1 cellular context compared by ENCODE assay signal in the genomic region with DNA sequence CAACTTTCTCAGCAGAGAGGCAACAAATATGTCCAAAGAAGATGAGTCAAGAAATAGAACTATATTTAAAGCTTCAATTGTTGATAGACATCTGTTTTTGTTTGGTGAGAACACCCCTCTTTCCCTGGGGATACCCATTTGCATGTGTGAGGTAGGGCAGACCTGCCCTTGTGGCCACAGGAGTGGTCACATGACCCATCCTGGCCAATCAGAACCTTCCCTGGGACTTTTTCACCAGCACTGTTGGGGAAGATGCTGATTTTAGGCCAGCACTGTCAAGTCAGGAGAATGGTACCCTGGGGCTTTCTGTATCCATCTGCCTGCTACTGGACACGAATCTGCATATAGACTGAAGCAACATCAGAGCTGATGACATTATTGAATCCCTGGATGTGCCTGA.
TF ChIP-seq lines count a peak whose summit lies in the region.

No MANE protein-coding gene starts in this region.

TF ChIP-seq in HepG2, 621 proteins besides CTCF, POLR2A, EP300 and RAD21 (continued from another document):
- TF ChIP-seq ZNF280D (CRISPR knock-in tag; IDR thresholded peaks at IDR 0.05), result no peak
- no peak for TF ChIP-seq GMEB2 (CRISPR knock-in tag; IDR thresholded peaks at IDR 0.05; ENCODE audit: low read depth)
- TF ChIP-seq NFYC (CRISPR knock-in tag; IDR thresholded peaks at IDR 0.05), result peak; percentile 41; the same call in 1 of the 2 replicates
- no peak for TF ChIP-seq TRAFD1 (CRISPR knock-in tag; IDR thresholded peaks at IDR 0.05; ENCODE audit: borderline replicate concordance)
